In the genomic region with DNA sequence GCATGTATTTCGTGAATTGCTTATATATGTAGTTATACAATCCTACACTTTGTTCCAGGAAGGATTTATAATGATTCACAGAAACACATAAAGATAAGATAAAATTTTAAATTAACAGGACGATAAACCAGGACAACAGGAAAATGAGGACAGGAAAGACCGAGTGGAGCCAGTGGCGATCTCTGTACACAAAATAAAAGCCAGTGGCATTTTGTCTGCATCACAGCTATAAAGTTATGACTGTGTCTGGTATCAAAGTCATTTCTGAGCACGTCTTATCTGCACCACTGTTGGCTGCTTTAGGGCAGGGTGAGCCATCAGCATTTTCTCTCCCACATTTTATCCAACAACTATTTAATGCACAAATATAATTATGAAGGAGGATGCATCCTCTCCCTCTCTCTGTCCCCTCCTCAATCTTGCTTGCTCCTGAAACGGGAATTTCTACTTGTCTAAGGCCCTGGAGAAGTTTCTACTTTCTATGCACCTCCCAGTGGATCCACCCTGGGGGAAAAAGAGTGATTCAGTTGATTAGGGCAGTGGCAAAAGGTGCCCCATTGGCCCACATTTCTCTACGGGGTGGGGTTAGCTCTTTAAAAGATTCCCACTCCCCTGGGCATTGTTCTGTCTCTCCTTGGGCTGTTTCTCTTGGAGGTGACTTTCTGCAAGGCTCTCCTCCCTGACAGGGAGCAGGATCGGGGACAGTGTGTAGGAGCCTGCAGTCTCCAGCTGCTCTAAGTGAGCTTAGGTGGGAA, we compare ENCODE assay signal across 1 cellular context.
A peak's percentile ranks its signal among the peaks of the same experiment; 100 is the strongest.
TF ChIP-seq lines count a peak whose summit lies in the region.

No MANE protein-coding gene starts in this region.

TF ChIP-seq in HEK293, 187 proteins besides CTCF, POLR2A, EP300 and RAD21 (continued from another document):
- TF ChIP-seq PRDM4 (tag by site-specific recombination; IDR thresholded peaks at IDR 0.05), result peak; percentile 40; the same call in 1 of the 2 replicates
- TF ChIP-seq PRDM6 (tag by site-specific recombination; IDR thresholded peaks at IDR 0.05), result peak; percentile 37; the same call in 1 of the 2 replicates
